In the genomic region with DNA sequence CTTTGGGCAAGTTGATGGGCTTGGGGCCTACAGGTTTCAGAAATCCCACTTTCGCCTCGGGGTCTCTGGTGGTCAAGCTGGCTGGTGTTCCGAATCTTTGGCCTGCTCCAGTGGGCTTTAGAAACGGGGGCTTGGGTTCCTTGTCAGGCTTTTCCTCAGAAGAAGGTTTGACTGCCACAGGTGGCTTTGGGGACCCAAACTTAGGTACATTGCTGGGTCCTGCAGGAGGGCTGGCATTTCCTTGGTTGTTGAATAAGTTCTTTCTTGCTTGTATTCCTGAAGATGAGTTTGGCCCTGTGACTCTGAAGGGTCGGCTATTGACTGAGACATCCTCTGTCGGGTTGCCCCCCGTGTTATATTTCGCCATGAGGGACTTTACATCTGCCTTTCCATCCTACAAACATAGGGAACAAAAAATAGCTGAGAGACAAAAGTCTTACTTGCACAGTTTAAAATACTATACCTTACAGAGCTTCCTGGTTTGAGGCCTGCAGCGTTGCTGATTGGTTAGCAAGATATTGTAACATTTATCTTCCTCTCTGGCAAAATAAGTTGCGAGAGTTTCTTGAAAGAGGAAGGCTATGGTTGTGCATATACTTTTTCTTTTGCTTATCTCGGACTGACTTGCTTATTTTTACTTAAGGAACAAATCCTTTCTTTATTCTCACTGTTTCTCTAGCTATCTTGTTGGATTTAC, we compare ENCODE assay signal across 12 cellular contexts. TPM values are rescaled to one million over a fixed set of nuclear protein-coding genes. Genes with fewer than 3 reads are reported as not detected.
A peak's percentile ranks its signal among the peaks of the same experiment; 100 is the strongest.
DNase-seq lines count a peak whose midpoint lies in the region; ATAC-seq and TF ChIP-seq lines count a peak whose summit lies in the region.
"Had no signal": no experiment of that assay in that cellular context is flagged by ENCODE, and none has a peak within 500 bp of the region (broad histone marks: within the 10 kb centered on the region; RNA-seq: fewer than 3 reads in every experiment).

No MANE protein-coding gene starts in this region.

- WGBS in spleen, 5 donors, result 55 to 74% (median 62%) methylated on average over 11 of the region's 11 CpGs

- peak; percentile 74 for DNase-seq in activated effector memory CD4-positive, alpha-beta T cell treated with anti-CD3 and anti-CD28 coated beads, Interleukin-2, amount 50 U/mL, for 16 hours
- no peak for DNase-seq in activated effector memory CD4-positive, alpha-beta T cell treated with Interleukin-2 at 50 U/mL for 16 hours
- DNase-seq in SKM-1 (lab: John Stamatoyannopoulos, UW; ENCODE audit: unreplicated experiment) (peak; percentile 63), colonic mucosa (no peak), spleen (no peak), coronary artery (ENCODE audit: low spot score) (no peak)
- DNase-seq: GOT3, head of caudate nucleus, NCI-H226 had no signal

- no peaks in the 10 kb centered on the region for H3K36me3 ChIP-seq in colonic mucosa
- peaks cover 0 to 21% (median 0%) of the 10 kb centered on the region in 6 donors for H3K36me3 ChIP-seq in spleen

- H3K9ac ChIP-seq in colonic mucosa (ENCODE audit: low read depth in 2 of 2, low read length in 2 of 2), result peak overlapping the region in 1 of 2 donors; percentile 43

- TF ChIP-seq CTCF in colonic mucosa (IDR thresholded peaks at IDR 0.05), result no peak
- TF ChIP-seq CTCF in spleen (IDR thresholded peaks at IDR 0.05 in 8 of 11, conservative IDR thresholded peaks at IDR 0.05 in 3 of 11), result no peak
- no peak for TF ChIP-seq CTCF in coronary artery (IDR thresholded peaks at IDR 0.05)

- ATAC-seq in GM18907 (IDR thresholded peaks at IDR 0.05; ENCODE audit: unreplicated experiment) (no peak), HG02610 (IDR thresholded peaks at IDR 0.05; ENCODE audit: unreplicated experiment) (no peak)

- H3K27me3 ChIP-seq in colonic mucosa (no peaks in the 10 kb centered on the region), spleen (replicated peaks in 1 of 7) (no peaks in the 10 kb centered on the region)

- H3K27ac ChIP-seq in colonic mucosa, result peak overlapping the region; percentile 43
- H3K27ac ChIP-seq in spleen, result peak overlapping the region; percentile 16 to 88 (median 83)
- H3K27ac ChIP-seq in coronary artery, result no peak overlapping the region

- intact Hi-C loops in colonic mucosa (cut with DNase I), result no loop called here
- intact Hi-C loops in spleen (cut with DNase I; ENCODE audit: low total_unique reads), result no loop called here

- no peaks in the 10 kb centered on the region for H3K4me1 ChIP-seq in colonic mucosa
- H3K4me1 ChIP-seq in spleen, result peaks cover 0 to 99% (median 59%) of the 10 kb centered on the region in 6 donors

- H3K9me3 ChIP-seq in colonic mucosa (no peaks in the 10 kb centered on the region), spleen (no peaks in the 10 kb centered on the region)

- no peak for TF ChIP-seq POLR2A in spleen (IDR thresholded peaks at IDR 0.05)

- peak overlapping the region; percentile 4 for H3K4me3 ChIP-seq in colonic mucosa
- H3K4me3 ChIP-seq in spleen, result peak overlapping the region in 7 of 8 donors; percentile 2 to 59 (median 33)
- H3K4me3 ChIP-seq in coronary artery, result no peak overlapping the region

RNA-seq across cellular contexts. Expression of a gene that starts 16.6 kb away (rescaled TPM):
- total RNA-seq in colonic mucosa (1 to 10 TPM; 6.1 to 8.6 TPM), spleen (100 to 1,000 TPM; 178 to 287 (median 228) TPM)
- polyA plus RNA-seq in spleen, result 10 to 100 TPM; 21.0 to 26.3 (median 23.3) TPM
- total RNA-seq: dermis microvascular lymphatic vessel endothelial cell had no signal

Comparison
In these comparisons a context has a peak if more than half of its experiments do, and no peak if none do; other contexts are left out.
1. DNase-seq: peak in activated effector memory CD4-positive, alpha-beta T cell treated with anti-CD3 and anti-CD28 coated beads, Interleukin-2, amount 50 U/mL, for 16 hours (single experiment) and SKM-1 (single experiment); none in activated effector memory CD4-positive, alpha-beta T cell treated with Interleukin-2 at 50 U/mL for 16 hours (single experiment), colonic mucosa (single experiment), spleen (single experiment) and coronary artery (single experiment).
2. H3K27ac ChIP-seq: peak in colonic mucosa (single experiment) and spleen (8 of 8); none in coronary artery (0 of 2).
3. RNA of a gene that starts 16.6 kb away (total RNA-seq): 178 to 287 TPM in spleen; 6.1 to 8.6 TPM in colonic mucosa; every median in the first group is over 10 times any median in the second.